1 cellular context compared by ENCODE assay signal in the genomic region with DNA sequence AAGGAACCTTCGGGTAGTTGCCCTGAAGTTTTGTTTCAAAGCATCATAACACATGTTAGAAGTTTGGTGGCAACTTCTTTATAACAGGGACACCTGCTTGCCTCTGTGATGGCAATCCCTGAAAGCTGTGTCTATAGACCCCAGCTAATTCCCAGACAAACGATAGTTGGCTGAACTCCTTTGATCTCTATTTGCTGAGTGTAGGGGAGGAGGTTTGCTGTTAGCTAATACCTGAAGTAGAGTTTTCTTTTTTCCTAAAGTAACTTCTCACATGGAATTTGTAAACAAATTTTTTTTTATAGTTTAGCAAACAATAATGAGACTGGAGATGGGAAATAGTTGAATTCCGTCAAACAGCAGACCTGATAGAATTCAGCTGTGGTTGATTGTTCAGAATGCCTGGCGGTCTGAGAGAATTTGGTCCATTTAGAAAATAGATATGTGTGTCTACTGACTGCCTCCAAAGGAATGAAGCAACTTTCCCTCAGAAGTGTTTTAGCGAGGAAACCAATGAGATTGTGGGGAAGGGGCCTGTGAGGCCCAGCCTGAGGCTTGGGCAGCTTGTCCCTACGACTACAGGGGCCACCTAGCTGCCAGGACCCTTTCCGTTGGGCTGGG.
TF ChIP-seq lines count a peak whose summit lies in the region.

No MANE protein-coding gene starts in this region.

TF ChIP-seq in HepG2, 621 proteins besides CTCF, POLR2A, EP300 and RAD21 (continued from another document and continues in another):
- TF ChIP-seq, protein P1, sequence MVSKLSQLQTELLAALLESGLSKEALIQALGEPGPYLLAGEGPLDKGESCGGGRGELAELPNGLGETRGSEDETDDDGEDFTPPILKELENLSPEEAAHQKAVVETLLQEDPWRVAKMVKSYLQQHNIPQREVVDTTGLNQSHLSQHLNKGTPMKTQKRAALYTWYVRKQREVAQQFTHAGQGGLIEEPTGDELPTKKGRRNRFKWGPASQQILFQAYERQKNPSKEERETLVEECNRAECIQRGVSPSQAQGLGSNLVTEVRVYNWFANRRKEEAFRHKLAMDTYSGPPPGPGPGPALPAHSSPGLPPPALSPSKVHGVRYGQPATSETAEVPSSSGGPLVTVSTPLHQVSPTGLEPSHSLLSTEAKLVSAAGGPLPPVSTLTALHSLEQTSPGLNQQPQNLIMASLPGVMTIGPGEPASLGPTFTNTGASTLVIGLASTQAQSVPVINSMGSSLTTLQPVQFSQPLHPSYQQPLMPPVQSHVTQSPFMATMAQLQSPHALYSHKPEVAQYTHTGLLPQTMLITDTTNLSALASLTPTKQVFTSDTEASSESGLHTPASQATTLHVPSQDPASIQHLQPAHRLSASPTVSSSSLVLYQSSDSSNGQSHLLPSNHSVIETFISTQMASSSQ (IDR thresholded peaks at IDR 0.05; ENCODE audit: low read depth): no peak
- TF ChIP-seq, protein P1 (CRISPR knock-in tag; IDR thresholded peaks at IDR 0.05; ENCODE audit: borderline replicate concordance): peak; percentile 41; the same call in 1 of the 2 replicates
- TF ChIP-seq NAIF1 (CRISPR knock-in tag; IDR thresholded peaks at IDR 0.05; ENCODE audit: borderline replicate concordance): no peak
- no peak for TF ChIP-seq ZNF615 (CRISPR knock-in tag; IDR thresholded peaks at IDR 0.05; ENCODE audit: borderline replicate concordance)
- no peak for TF ChIP-seq DNMT3B (CRISPR knock-in tag; conservative IDR thresholded peaks at IDR 0.05)
- TF ChIP-seq ZNF83 (CRISPR knock-in tag; IDR thresholded peaks at IDR 0.05; ENCODE audit: borderline replicate concordance): no peak
- TF ChIP-seq CREB1 (IDR thresholded peaks at IDR 0.05): no peak
- TF ChIP-seq CREB1 (CRISPR knock-in tag; IDR thresholded peaks at IDR 0.05): no peak
- TF ChIP-seq ZNF501 (CRISPR knock-in tag; IDR thresholded peaks at IDR 0.05): no peak
- TF ChIP-seq ZNF746 (CRISPR knock-in tag; IDR thresholded peaks at IDR 0.05): no peak
- no peak for TF ChIP-seq ZNF367 (CRISPR knock-in tag; IDR thresholded peaks at IDR 0.05; ENCODE audit: borderline replicate concordance)
- TF ChIP-seq PRPF4 (IDR thresholded peaks at IDR 0.05; ENCODE audit: low read depth, low read length, poor library complexity, severe bottlenecking): no peak
- TF ChIP-seq ZNF720 (CRISPR knock-in tag; IDR thresholded peaks at IDR 0.05): no peak
- TF ChIP-seq ZBTB40 (IDR thresholded peaks at IDR 0.05): no peak
- no peak for TF ChIP-seq ZBTB40 (CRISPR knock-in tag; IDR thresholded peaks at IDR 0.05)
- TF ChIP-seq KLF16 (CRISPR knock-in tag; IDR thresholded peaks at IDR 0.05): peak in 1 of 2 experiments; percentile 44; a peak in 1 of 4 replicates
- no peak for TF ChIP-seq ZNF557 (CRISPR knock-in tag; IDR thresholded peaks at IDR 0.05)
- no peak for TF ChIP-seq ZNF253 (CRISPR knock-in tag; IDR thresholded peaks at IDR 0.05; ENCODE audit: borderline replicate concordance)
- TF ChIP-seq ZNF430 (CRISPR knock-in tag; IDR thresholded peaks at IDR 0.05): no peak
- no peak for TF ChIP-seq PHB2 (IDR thresholded peaks at IDR 0.05; ENCODE audit: partially characterized antibody)
- TF ChIP-seq FOXK2 (IDR thresholded peaks at IDR 0.05): no peak
- TF ChIP-seq SOX13 (IDR thresholded peaks at IDR 0.05): 0 out of 2 replicates have a peak, but pooled peaks have one; percentile 40
- peak in 1 of 2 experiments; percentile 86; a peak in 2 of 4 replicates for TF ChIP-seq SOX13 (CRISPR knock-in tag; conservative IDR thresholded peaks at IDR 0.05 in 1 of 2, IDR thresholded peaks at IDR 0.05 in 1 of 2)
- TF ChIP-seq SRSF1 (optimal IDR thresholded peaks at IDR 0.05; ENCODE audit: low read depth, low read length): no peak
- no peak for TF ChIP-seq ZFP41 (CRISPR knock-in tag; IDR thresholded peaks at IDR 0.05; ENCODE audit: borderline replicate concordance)
- TF ChIP-seq ZNF597 (CRISPR knock-in tag; IDR thresholded peaks at IDR 0.05): no peak
- TF ChIP-seq PAF1 (CRISPR knock-in tag; IDR thresholded peaks at IDR 0.05): no peak
- TF ChIP-seq ZNF441 (CRISPR knock-in tag; IDR thresholded peaks at IDR 0.05; ENCODE audit: borderline replicate concordance): no peak
- TF ChIP-seq RFX3 (CRISPR knock-in tag; IDR thresholded peaks at IDR 0.05): no peak
- no peak for TF ChIP-seq ZNF776 (CRISPR knock-in tag; IDR thresholded peaks at IDR 0.05)
- no peak for TF ChIP-seq ZNF580 (CRISPR knock-in tag; IDR thresholded peaks at IDR 0.05; ENCODE audit: borderline replicate concordance, low read depth)
- TF ChIP-seq MEIS1 (CRISPR knock-in tag; IDR thresholded peaks at IDR 0.05; ENCODE audit: borderline replicate concordance): no peak
- no peak for TF ChIP-seq HIVEP1 (CRISPR knock-in tag; IDR thresholded peaks at IDR 0.05)
- peak; percentile 13; the same call in 1 of the 2 replicates for TF ChIP-seq CEBPB (IDR thresholded peaks at IDR 0.05; ENCODE audit: borderline replicate concordance, low read depth, low read length)
- no peak for TF ChIP-seq SSRP1 (CRISPR knock-in tag; IDR thresholded peaks at IDR 0.05)
- no peak for TF ChIP-seq HCFC1 (IDR thresholded peaks at IDR 0.05; ENCODE audit: low read depth, low read length)
- no peak for TF ChIP-seq HOXA3 (CRISPR knock-in tag; IDR thresholded peaks at IDR 0.05)
- no peak for TF ChIP-seq RARG (CRISPR knock-in tag; IDR thresholded peaks at IDR 0.05; ENCODE audit: low read depth)
- no peak for TF ChIP-seq CREBL2 (CRISPR knock-in tag; IDR thresholded peaks at IDR 0.05; ENCODE audit: borderline replicate concordance)
- TF ChIP-seq, protein P2, sequence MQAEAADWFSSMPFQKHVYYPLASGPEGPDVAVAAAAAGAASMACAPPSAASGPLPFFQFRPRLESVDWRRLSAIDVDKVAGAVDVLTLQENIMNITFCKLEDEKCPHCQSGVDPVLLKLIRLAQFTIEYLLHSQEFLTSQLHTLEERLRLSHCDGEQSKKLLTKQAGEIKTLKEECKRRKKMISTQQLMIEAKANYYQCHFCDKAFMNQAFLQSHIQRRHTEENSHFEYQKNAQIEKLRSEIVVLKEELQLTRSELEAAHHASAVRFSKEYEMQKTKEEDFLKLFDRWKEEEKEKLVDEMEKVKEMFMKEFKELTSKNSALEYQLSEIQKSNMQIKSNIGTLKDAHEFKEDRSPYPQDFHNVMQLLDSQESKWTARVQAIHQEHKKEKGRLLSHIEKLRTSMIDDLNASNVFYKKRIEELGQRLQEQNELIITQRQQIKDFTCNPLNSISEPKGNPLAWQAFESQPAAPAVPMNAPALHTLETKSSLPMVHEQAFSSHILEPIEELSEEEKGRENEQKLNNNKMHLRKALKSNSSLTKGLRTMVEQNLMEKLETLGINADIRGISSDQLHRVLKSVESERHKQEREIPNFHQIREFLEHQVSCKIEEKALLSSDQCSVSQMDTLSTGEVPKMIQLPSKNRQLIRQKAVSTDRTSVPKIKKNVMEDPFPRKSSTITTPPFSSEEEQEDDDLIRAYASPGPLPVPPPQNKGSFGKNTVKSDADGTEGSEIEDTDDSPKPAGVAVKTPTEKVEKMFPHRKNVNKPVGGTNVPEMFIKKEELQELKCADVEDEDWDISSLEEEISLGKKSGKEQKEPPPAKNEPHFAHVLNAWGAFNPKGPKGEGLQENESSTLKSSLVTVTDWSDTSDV (CRISPR knock-in tag; IDR thresholded peaks at IDR 0.05): no peak
- no peak for TF ChIP-seq ZSCAN20 (CRISPR knock-in tag; IDR thresholded peaks at IDR 0.05; ENCODE audit: borderline replicate concordance)
- no peak for TF ChIP-seq ATF7-NPFF (CRISPR knock-in tag; IDR thresholded peaks at IDR 0.05; ENCODE audit: low read depth)
- no peak for TF ChIP-seq TRIM22 (IDR thresholded peaks at IDR 0.05)
- no peak for TF ChIP-seq ZNF20 (CRISPR knock-in tag; IDR thresholded peaks at IDR 0.05)
- no peak for TF ChIP-seq ZNF883 (CRISPR knock-in tag; IDR thresholded peaks at IDR 0.05; ENCODE audit: not compliant biosample characterization)
- TF ChIP-seq RELA (CRISPR knock-in tag; IDR thresholded peaks at IDR 0.05): no peak
- TF ChIP-seq HMG20B (CRISPR knock-in tag; conservative IDR thresholded peaks at IDR 0.05): peak; percentile 92
- no peak for TF ChIP-seq ERF (CRISPR knock-in tag; IDR thresholded peaks at IDR 0.05)
